In the genomic region with DNA sequence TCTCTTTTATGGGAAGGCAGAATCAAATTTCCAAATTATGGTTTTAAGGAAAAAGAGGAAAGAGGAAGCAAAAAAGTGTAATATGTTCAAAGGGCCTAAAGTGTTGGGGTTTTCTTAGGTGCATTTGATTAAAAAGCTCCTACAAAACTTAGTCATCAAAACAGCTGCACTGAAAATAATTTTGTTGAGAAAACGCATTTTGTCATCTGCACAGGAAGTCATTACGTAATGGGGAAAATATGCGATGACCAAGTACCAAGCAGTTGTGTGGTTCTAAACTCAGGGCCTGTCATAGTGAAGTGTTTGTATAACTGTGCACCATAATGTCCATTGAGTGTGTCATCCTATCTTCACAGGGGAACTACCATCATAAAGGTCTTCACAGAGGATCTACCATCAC, we compare ENCODE assay signal across 12 cellular contexts. TPM values are rescaled to one million over a fixed set of nuclear protein-coding genes. Genes with fewer than 3 reads are reported as not detected.
DNase-seq lines count a peak whose midpoint lies in the region; ATAC-seq, FAIRE-seq and TF ChIP-seq lines count a peak whose summit lies in the region.
"Had no signal": no experiment of that assay in that cellular context is flagged by ENCODE, and none has a peak within 500 bp of the region (broad histone marks: within the 10 kb centered on the region; RNA-seq: fewer than 3 reads in every experiment).

No MANE protein-coding gene starts in this region.

- H3K4me3 Mint-ChIP-seq in progenitor cell of endocrine pancreas (ENCODE audit: low read depth): no peak overlapping the region

- no peak overlapping the region for H3K27ac Mint-ChIP-seq in progenitor cell of endocrine pancreas

- H3K36me3 Mint-ChIP-seq in progenitor cell of endocrine pancreas (ENCODE audit: insufficient read depth): no peaks in the 10 kb centered on the region

- H3K27me3 Mint-ChIP-seq in progenitor cell of endocrine pancreas: no peaks in the 10 kb centered on the region

- no peak for TF ChIP-seq CTCF in fibroblast of pulmonary artery (IDR thresholded peaks at IDR 0.05; ENCODE audit: low read length, missing control alignments)
- TF ChIP-seq CTCF in progenitor cell of endocrine pancreas (IDR thresholded peaks at IDR 0.05; ENCODE audit: unreplicated experiment): no peak

- no peak for DNase-seq in GM12892 (ENCODE audit: insufficient read length)
- peak; percentile 75 for DNase-seq in RCC 7860 (ENCODE audit: low spot score)
- peak; percentile 91 for DNase-seq in fibroblast of pulmonary artery (ENCODE audit: low read depth)
- DNase-seq in skeletal muscle cell (ENCODE audit: low read depth): peak; percentile 72
- DNase-seq in stimulated activated CD4-positive, alpha-beta T cell treated with anti-CD3 and anti-CD28 coated beads, Interleukin-12 subunit alpha, Interleukin-12 subunit beta, amount 100 ng/mL, for 4 hours: no peak
- no peak for DNase-seq in progenitor cell of endocrine pancreas (ENCODE audit: low spot score, unreplicated experiment)
- DNase-seq in stimulated activated CD4-positive, alpha-beta T cell treated with anti-CD3 and anti-CD28 coated beads, Interleukin-4, amount 100 ng/mL, for 1 hour: no peak
- DNase-seq: stimulated activated naive CD4-positive, alpha-beta T cell treated with Interleukin-2 at 50 U/mL for 16 hours had no signal

- FAIRE-seq in GM12892 (lab: Jason Lieb, UNC): peak; percentile 24
- FAIRE-seq in RCC 7860 (lab: Jason Lieb, UNC): no peak

- no peaks in the 10 kb centered on the region for H3K4me1 Mint-ChIP-seq in progenitor cell of endocrine pancreas (ENCODE audit: low read depth)

- peaks cover 7% of the 10 kb centered on the region for H3K9me3 Mint-ChIP-seq in progenitor cell of endocrine pancreas (ENCODE audit: low read depth)

- ATAC-seq in GM19035 (IDR thresholded peaks at IDR 0.05; ENCODE audit: unreplicated experiment): no peak
- ATAC-seq: activated CD4-positive, CD25-positive, alpha-beta regulatory T cell treated with anti-CD3 and anti-CD28 coated beads, Interleukin-2, amount 50 U/mL, for 24 hours had no signal

- TF ChIP-seq POLR2A in GM12892 (IDR thresholded peaks at IDR 0.05; ENCODE audit: low read depth, low read length): no peak

- H3K4me3 ChIP-seq in fibroblast of pulmonary artery (replicated peaks; ENCODE audit: low read depth, low read length): no peak overlapping the region
- no peak overlapping the region for H3K4me3 ChIP-seq in skeletal muscle cell (ENCODE audit: low read depth, low read length)
- H3K4me3 ChIP-seq: ascending aorta had no signal

RNA-seq across cellular contexts. Expression of a gene that starts 15.6 kb away (rescaled TPM):
- not detected for polyA plus RNA-seq in GM12892 (2012; ENCODE audit: missing spikeins)
- not detected in 2 replicates for total RNA-seq in progenitor cell of endocrine pancreas
- total RNA-seq: ascending aorta, HT-29 had no signal

Comparison
In these comparisons a context has a peak if more than half of its experiments do, and no peak if none do; other contexts are left out.
1. DNase-seq: peak in RCC 7860 (single experiment), fibroblast of pulmonary artery (single experiment) and skeletal muscle cell (single experiment); none in GM12892 (single experiment), stimulated activated CD4-positive, alpha-beta T cell treated with anti-CD3 and anti-CD28 coated beads, Interleukin-12 subunit alpha, Interleukin-12 subunit beta, amount 100 ng/mL, for 4 hours (single experiment), progenitor cell of endocrine pancreas (single experiment) and stimulated activated CD4-positive, alpha-beta T cell treated with anti-CD3 and anti-CD28 coated beads, Interleukin-4, amount 100 ng/mL, for 1 hour (single experiment).